In the genomic region with DNA sequence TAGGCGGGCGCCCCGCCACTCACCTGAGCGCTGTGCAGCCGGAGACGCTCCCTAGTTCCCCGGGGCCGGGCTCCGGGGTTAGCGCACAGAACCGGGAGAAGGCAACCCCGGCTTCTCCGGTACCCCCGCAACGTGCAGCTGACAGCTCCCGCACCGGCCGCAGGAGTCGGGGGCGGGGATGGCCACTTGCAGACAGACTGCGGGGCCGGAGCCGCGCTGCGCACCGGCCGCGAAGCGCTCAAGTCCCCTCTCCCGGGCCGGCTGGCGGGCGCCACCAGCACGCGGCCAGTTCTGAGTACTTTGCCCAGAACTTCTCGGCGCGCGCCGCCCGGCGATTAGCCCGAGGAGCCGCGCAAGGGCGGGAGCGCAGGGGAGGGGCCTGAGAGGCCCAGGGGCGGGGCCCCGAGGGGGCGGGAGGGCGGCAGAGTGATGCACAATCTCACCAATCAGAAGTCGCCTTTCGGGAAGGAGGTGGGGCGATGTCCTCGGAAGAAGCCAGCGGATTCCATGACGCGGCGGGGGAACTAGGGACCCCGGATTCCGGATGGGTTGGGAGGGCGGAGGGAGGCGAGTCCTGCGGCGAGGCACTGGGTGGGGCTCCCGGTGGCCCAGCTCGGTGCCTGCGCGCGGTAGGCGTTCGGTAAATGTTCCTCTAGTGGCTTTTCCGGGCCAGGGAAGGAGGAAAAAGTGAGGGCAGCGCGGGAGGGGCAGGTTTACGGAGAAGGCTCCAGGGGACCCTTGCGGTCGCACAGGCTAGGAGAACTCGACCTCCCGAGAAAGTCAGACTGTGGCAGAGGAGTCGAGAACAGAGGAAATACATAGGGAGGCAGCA, we compare ENCODE assay signal across 8 cellular contexts. TPM values are rescaled to one million over a fixed set of nuclear protein-coding genes. Genes with fewer than 3 reads are reported as not detected.
DNase-seq lines count a peak whose midpoint lies in the region; TF ChIP-seq lines count a peak whose summit lies in the region.

OSBPL3 (minus strand) TSS at position 316 of the 832 bp plus-strand sequence. CDS start 87,706 bp downstream, outside the sequence.

- peaks cover 48% of the 10 kb centered on the region for H3K79me2 ChIP-seq in GM23248 (ENCODE audit: insufficient read depth)

- no peaks in the 10 kb centered on the region for H4K20me1 ChIP-seq in GM23248 (ENCODE audit: insufficient read depth)

- H3K9ac ChIP-seq in GM23248 = peak within 1 kb of the TSS; percentile 93

- peak within 1 kb of the TSS; percentile 89 for H3K4me2 ChIP-seq in GM23248 (ENCODE audit: unreplicated experiment)

- H3K27ac Mint-ChIP-seq in activated T-helper 2 cell treated with anti-CD3 and anti-CD28 coated beads, Interferon-gamma antibody, Interleukin-2, Interleukin-4, amounts not matched to agents 10 μg/mL and 5 μg/mL and 100 μg/mL, durations not matched to agents 14 hours and 24 hours and 36 hours = peak within 1 kb of the TSS; percentile 97
- peak within 1 kb of the TSS; percentile 77 for H3K27ac Mint-ChIP-seq in nephron progenitor cell
- H3K27ac Mint-ChIP-seq in stimulated activated naive CD8-positive, alpha-beta T cell treated with anti-CD3 and anti-CD28 coated beads, Interleukin-15, Interleukin-2, amounts not matched to agents 100 ng/mL and 50 ng/mL, for 24 hours = peak within 1 kb of the TSS; percentile 98

- H3K9me3 Mint-ChIP-seq in activated T-helper 2 cell treated with anti-CD3 and anti-CD28 coated beads, Interferon-gamma antibody, Interleukin-2, Interleukin-4, amounts not matched to agents 10 μg/mL and 5 μg/mL and 100 μg/mL, durations not matched to agents 14 hours and 24 hours and 36 hours = no peaks in the 10 kb centered on the region
- peaks cover 16% of the 10 kb centered on the region for H3K9me3 Mint-ChIP-seq in nephron progenitor cell
- no peaks in the 10 kb centered on the region for H3K9me3 Mint-ChIP-seq in stimulated activated naive CD8-positive, alpha-beta T cell treated with anti-CD3 and anti-CD28 coated beads, Interleukin-15, Interleukin-2, amounts not matched to agents 100 ng/mL and 50 ng/mL, for 24 hours

- H2AFZ ChIP-seq in GM23248 = peak within 1 kb of the TSS; percentile 94

- H3K4me3 Mint-ChIP-seq in activated T-helper 2 cell treated with anti-CD3 and anti-CD28 coated beads, Interferon-gamma antibody, Interleukin-2, Interleukin-4, amounts not matched to agents 10 μg/mL and 5 μg/mL and 100 μg/mL, durations not matched to agents 14 hours and 24 hours and 36 hours (ENCODE audit: low read depth) = peak within 1 kb of the TSS; percentile 95
- H3K4me3 Mint-ChIP-seq in nephron progenitor cell = peak within 1 kb of the TSS; percentile 93
- H3K4me3 Mint-ChIP-seq in stimulated activated naive CD8-positive, alpha-beta T cell treated with anti-CD3 and anti-CD28 coated beads, Interleukin-15, Interleukin-2, amounts not matched to agents 100 ng/mL and 50 ng/mL, for 24 hours = peak within 1 kb of the TSS; percentile 93

- 1 to 2% methylated on average over 66 to 72 of the region's 81 CpGs for WGBS in GM23248 (ENCODE audit: low coverage in 1 of 2, low lambda C conversion rate in 2 of 2, missing lambda C conversion rate in 2 of 2), 2 experiments

- H3K4me1 Mint-ChIP-seq in activated T-helper 2 cell treated with anti-CD3 and anti-CD28 coated beads, Interferon-gamma antibody, Interleukin-2, Interleukin-4, amounts not matched to agents 10 μg/mL and 5 μg/mL and 100 μg/mL, durations not matched to agents 14 hours and 24 hours and 36 hours (ENCODE audit: low read depth) = peaks cover 60% of the 10 kb centered on the region
- H3K4me1 Mint-ChIP-seq in nephron progenitor cell = peaks cover 26% of the 10 kb centered on the region
- H3K4me1 Mint-ChIP-seq in stimulated activated naive CD8-positive, alpha-beta T cell treated with anti-CD3 and anti-CD28 coated beads, Interleukin-15, Interleukin-2, amounts not matched to agents 100 ng/mL and 50 ng/mL, for 24 hours (ENCODE audit: low read depth) = peaks cover 63% of the 10 kb centered on the region

- H3K4me3 ChIP-seq in GM23248 (peak within 1 kb of the TSS; percentile 95), fibroblast of the aortic adventitia (ENCODE audit: low read depth, low read length) (peak within 1 kb of the TSS; percentile 79)

- intact Hi-C loops in activated T-helper 2 cell treated with anti-CD3 and anti-CD28 coated beads, Interferon-gamma antibody, Interleukin-2, Interleukin-4, amounts not matched to agents 10 μg/mL and 5 μg/mL and 100 μg/mL, durations not matched to agents 14 hours and 24 hours and 36 hours (cut with micrococcal nuclease) = loop anchor here (1.0 to 5.0 kb wide), 8 partner anchors 14 to 223 kb away; partner anchors contain the start of gene GSDME

- peak; percentile 99 for DNase-seq in Daoy (ENCODE audit: low read depth)
- DNase-seq in GM23248 = peak; percentile 97
- peak; percentile 97 for DNase-seq in LHCN-M2 (ENCODE audit: low read depth)
- DNase-seq in RPMI8226 = peak; percentile 97
- DNase-seq in activated T-helper 2 cell treated with anti-CD3 and anti-CD28 coated beads, Interferon-gamma antibody, Interleukin-2, Interleukin-4, amounts not matched to agents 10 μg/mL and 5 μg/mL and 100 μg/mL, durations not matched to agents 14 hours and 24 hours and 36 hours (ENCODE audit: low spot score) = peak; percentile 92
- DNase-seq in fibroblast of the aortic adventitia (ENCODE audit: low read depth) = peak; percentile 96
- DNase-seq in nephron progenitor cell = peak; percentile 95

- no peaks in the 10 kb centered on the region for H3K9me3 ChIP-seq in GM23248 (ENCODE audit: low read depth)

- H3F3A ChIP-seq in GM23248 (ENCODE audit: insufficient read depth) = peaks cover 37% of the 10 kb centered on the region

- no peaks in the 10 kb centered on the region for H3K27me3 ChIP-seq in GM23248 (replicated peaks; ENCODE audit: insufficient read depth)

- peaks cover 33% of the 10 kb centered on the region for H3K36me3 Mint-ChIP-seq in activated T-helper 2 cell treated with anti-CD3 and anti-CD28 coated beads, Interferon-gamma antibody, Interleukin-2, Interleukin-4, amounts not matched to agents 10 μg/mL and 5 μg/mL and 100 μg/mL, durations not matched to agents 14 hours and 24 hours and 36 hours (ENCODE audit: low read depth)
- H3K36me3 Mint-ChIP-seq in nephron progenitor cell (ENCODE audit: low read depth) = no peaks in the 10 kb centered on the region
- H3K36me3 Mint-ChIP-seq in stimulated activated naive CD8-positive, alpha-beta T cell treated with anti-CD3 and anti-CD28 coated beads, Interleukin-15, Interleukin-2, amounts not matched to agents 100 ng/mL and 50 ng/mL, for 24 hours (ENCODE audit: low read depth) = peaks cover 29% of the 10 kb centered on the region

- H3K27me3 Mint-ChIP-seq in activated T-helper 2 cell treated with anti-CD3 and anti-CD28 coated beads, Interferon-gamma antibody, Interleukin-2, Interleukin-4, amounts not matched to agents 10 μg/mL and 5 μg/mL and 100 μg/mL, durations not matched to agents 14 hours and 24 hours and 36 hours (ENCODE audit: low read depth) = no peaks in the 10 kb centered on the region
- H3K27me3 Mint-ChIP-seq in nephron progenitor cell (ENCODE audit: low read depth, poor library complexity) = peaks cover 73% of the 10 kb centered on the region
- no peaks in the 10 kb centered on the region for H3K27me3 Mint-ChIP-seq in stimulated activated naive CD8-positive, alpha-beta T cell treated with anti-CD3 and anti-CD28 coated beads, Interleukin-15, Interleukin-2, amounts not matched to agents 100 ng/mL and 50 ng/mL, for 24 hours

- no peaks in the 10 kb centered on the region for H3K9me2 ChIP-seq in GM23248 (ENCODE audit: insufficient read depth)

- H3K4me1 ChIP-seq in GM23248 (ENCODE audit: insufficient read depth) = peaks cover 41% of the 10 kb centered on the region

- H3K27ac ChIP-seq in GM23248 = peak within 1 kb of the TSS; percentile 94

- TF ChIP-seq CTCF in fibroblast of the aortic adventitia (IDR thresholded peaks at IDR 0.05; ENCODE audit: insufficient read depth, low read length) = no peak
- TF ChIP-seq CTCF in nephron progenitor cell (IDR thresholded peaks at IDR 0.05) = no peak

- H3K36me3 ChIP-seq in GM23248 (ENCODE audit: low read depth) = no peaks in the 10 kb centered on the region

- in situ Hi-C loops in GM23248 (cut with MboI) = loop anchor here (10.0 kb wide), 1 partner anchor 85 kb away; no protein-coding TSS in a partner anchor

RNA-seq across cellular contexts. Expression of gene OSBPL3, which starts in this region (rescaled TPM):
- 15.5 and 18.3 TPM in 2 replicates for total RNA-seq in Daoy (2014; rRNA removed; shearing (Covaris generic))
- total RNA-seq in GM23248 (2014; rRNA removed; shearing (Covaris generic)) = 25.8 and 28.2 TPM in 2 replicates
- polyA plus RNA-seq in GM23248 (2016; fragmentation: Nextera tagmentation; extraction: Ambion mirVana) = 21.8 and 24.2 TPM in 2 replicates
- total RNA-seq in LHCN-M2 (2014; rRNA removed) = 41.2 and 48.7 TPM in 2 replicates
- polyA plus RNA-seq in LHCN-M2 (2012) = 12.6 TPM
- total RNA-seq in activated T-helper 2 cell treated with anti-CD3 and anti-CD28 coated beads, Interferon-gamma antibody, Interleukin-2, Interleukin-4, amounts not matched to agents 10 μg/mL and 5 μg/mL and 100 μg/mL, durations not matched to agents 14 hours and 24 hours and 36 hours = 74.2 and 76.2 TPM in 2 replicates
- total RNA-seq in fibroblast of the aortic adventitia (ENCODE audit: low replicate concordance) = 16.1 and 46.0 TPM in 2 replicates

Comparison
In these comparisons a context has a peak if more than half of its experiments do, and no peak if none do; other contexts are left out.
1. Peak in every context shown above with its lines: DNase-seq, H3K4me3 ChIP-seq and H3K27ac ChIP-seq.